19 cellular contexts compared by ENCODE assay signal in genomic region chr2:128625966-128626757, GRCh38.
DNase-seq lines count a peak whose midpoint lies in the region; ATAC-seq and TF ChIP-seq lines count a peak whose summit lies in the region.
"Had no signal": no experiment of that assay in that cellular context is flagged by ENCODE, and none has a peak within 500 bp of the region (broad histone marks: within the 10 kb centered on the region; RNA-seq: fewer than 3 reads in every experiment).

No MANE protein-coding gene starts in this region.

- in situ Hi-C loops in IMR-90 (cut with MboI; ENCODE audit: low sequenced_read_pairs) = loop anchor here (10.0 kb wide), 1 partner anchor 301 kb away; no protein-coding TSS in a partner anchor

- no peak overlapping the region; the same call in 1 of the 2 replicates for H3K4ac ChIP-seq in IMR-90 (ENCODE audit: low read depth, low read length)

- H3K9me3 ChIP-seq in IMR-90 (ENCODE audit: control insufficient read depth, insufficient read depth, low read length) = no peaks in the 10 kb centered on the region
- H3K9me3 ChIP-seq in testis = no peaks in the 10 kb centered on the region
- no peaks in the 10 kb centered on the region for H3K9me3 ChIP-seq in endodermal cell (ENCODE audit: control insufficient read depth, low read length)
- H3K9me3 ChIP-seq: SK-N-SH had no signal

- H3K14ac ChIP-seq in IMR-90 (replicated peaks; ENCODE audit: low read depth, low read length) = no peak overlapping the region

- H3K27ac ChIP-seq in IMR-90 (ENCODE audit: insufficient read depth, low read length) = no peak overlapping the region
- H3K27ac ChIP-seq in testis = no peak overlapping the region
- no peak overlapping the region for H3K27ac ChIP-seq in endodermal cell (ENCODE audit: low read depth, low read length)

- H3K4me3 ChIP-seq in H7 (ENCODE audit: insufficient read depth, low read depth, low read length) (no peak overlapping the region), IMR-90 (ENCODE audit: insufficient read depth, low read depth, low read length) (no peak overlapping the region), testis (no peak overlapping the region), endodermal cell (ENCODE audit: low read length) (no peak overlapping the region)
- H3K4me3 ChIP-seq: GM23338 had no signal

- H3K4me1 ChIP-seq in IMR-90 (ENCODE audit: control insufficient read depth, insufficient read depth, low read length) = peaks cover 31% of the 10 kb centered on the region
- H3K4me1 ChIP-seq in testis = no peaks in the 10 kb centered on the region
- peaks cover 8% of the 10 kb centered on the region for H3K4me1 ChIP-seq in endodermal cell (ENCODE audit: control insufficient read depth, insufficient read depth, low read length)

- H3K27me3 Mint-ChIP-seq in nephron (ENCODE audit: low read depth) (peaks cover 32% of the 10 kb centered on the region), endodermal cell (ENCODE audit: insufficient read depth) (peaks cover 11% of the 10 kb centered on the region)
- H3K27me3 Mint-ChIP-seq: CD4-positive, alpha-beta T cell had no signal

- H3K4me2 ChIP-seq in IMR-90 (ENCODE audit: low read depth, low read length) = no peak overlapping the region
- H3K4me2 ChIP-seq: GM23338, SK-N-SH had no signal

- H3K27me3 ChIP-seq in H7 (ENCODE audit: control insufficient read depth, insufficient read depth, low read length) (no peaks in the 10 kb centered on the region), IMR-90 (ENCODE audit: control insufficient read depth, insufficient read depth, low read length) (peaks cover 3% of the 10 kb centered on the region), testis (no peaks in the 10 kb centered on the region), endodermal cell (ENCODE audit: control insufficient read depth, insufficient read depth, low read length, poor library complexity, severe bottlenecking) (no peaks in the 10 kb centered on the region)

- no peak overlapping the region for H3K56ac ChIP-seq in IMR-90 (ENCODE audit: extremely low read depth, insufficient read depth, low read length)

- TF ChIP-seq POLR2A in IMR-90 (IDR thresholded peaks at IDR 0.05; ENCODE audit: low read depth, low read length) = no peak
- TF ChIP-seq POLR2A in testis (IDR thresholded peaks at IDR 0.05) = no peak

- H2AK5ac ChIP-seq in IMR-90 (ENCODE audit: low read depth, low read length) = peak overlapping the region; percentile 40; the same call in 1 of the 2 replicates

- no peaks in the 10 kb centered on the region for H3K36me3 Mint-ChIP-seq in nephron (ENCODE audit: low read depth)
- H3K36me3 Mint-ChIP-seq in endodermal cell (ENCODE audit: low read depth) = no peaks in the 10 kb centered on the region

- H3K36me3 ChIP-seq in H7 (replicated peaks; ENCODE audit: control insufficient read depth, insufficient read depth, low read length) (no peaks in the 10 kb centered on the region), IMR-90 (ENCODE audit: control insufficient read depth, insufficient read depth, low read length) (no peaks in the 10 kb centered on the region), testis (ENCODE audit: low read depth, missing control alignments) (no peaks in the 10 kb centered on the region), endodermal cell (ENCODE audit: control insufficient read depth, insufficient read depth, low read length) (no peaks in the 10 kb centered on the region)

- H2BK5ac ChIP-seq in IMR-90 (ENCODE audit: low read depth, low read length, poor library complexity, severe bottlenecking) = no peak overlapping the region

- H4K5ac ChIP-seq in IMR-90 (ENCODE audit: low read depth, low read length) = no peak overlapping the region

- H3K79me1 ChIP-seq in IMR-90 (ENCODE audit: low read depth in 1 of 2, low read length in 2 of 2) = no peaks in the 10 kb centered on the region

- peak overlapping the region; percentile 9; the same call in 1 of the 2 replicates for H4K91ac ChIP-seq in IMR-90 (ENCODE audit: insufficient read depth, low read depth, low read length)

- no peak overlapping the region for H3K18ac ChIP-seq in IMR-90 (ENCODE audit: low read depth, low read length)

- no peak overlapping the region for H3K23ac ChIP-seq in IMR-90 (ENCODE audit: low read depth, low read length)

- DNase-seq in H7 (peak; percentile 39), IMR-90 (no peak), sciatic nerve (ENCODE audit: low spot score) (peak; percentile 27), testis (no peak), endodermal cell (no peak), NCI-H1417 (lab: John Stamatoyannopoulos, UW) (no peak)
- DNase-seq: Calu3; CD4-positive, alpha-beta T cell; DMS79; NCI-H1048; NCI-H146; NCI-H2081 treated with DMSO at 0.1 percent for 48 hours; NCI-H345; NCI-H526; Right ventricle myocardium superior; SK-N-SH had no signal

- H3K27ac Mint-ChIP-seq in nephron = peak overlapping the region; percentile 53 to 76 (median 63)
- H3K27ac Mint-ChIP-seq in endodermal cell = no peak overlapping the region
- H3K27ac Mint-ChIP-seq: B cell; CD4-positive, alpha-beta T cell; GM23338 had no signal

- no peak overlapping the region for H2BK15ac ChIP-seq in IMR-90 (ENCODE audit: low read depth, low read length)

- H2AK9ac ChIP-seq in IMR-90 (replicated peaks; ENCODE audit: low read depth, low read length, poor library complexity) = no peak overlapping the region

- no peak for ATAC-seq in IMR-90 (ENCODE audit: low read depth)
- no peak for ATAC-seq in sciatic nerve
- ATAC-seq: GM23338 had no signal

- H3K4me3 Mint-ChIP-seq in nephron = no peak overlapping the region
- no peak overlapping the region for H3K4me3 Mint-ChIP-seq in endodermal cell
- H3K4me3 Mint-ChIP-seq: B cell; CD4-positive, alpha-beta T cell; GM23338 had no signal

- H3K9ac ChIP-seq in IMR-90 (ENCODE audit: low read depth, low read length) = no peak overlapping the region
- no peak overlapping the region for H3K9ac ChIP-seq in endodermal cell (ENCODE audit: extremely low read depth, low read length, poor library complexity, severe bottlenecking)
- H3K9ac ChIP-seq: SK-N-SH had no signal

- 0 out of 2 replicates have a peak overlapping the region, but pooled peaks have one; percentile 18 for H2BK120ac ChIP-seq in IMR-90 (ENCODE audit: low read depth, low read length)

- intact Hi-C loops in IMR-90 (cut with micrococcal nuclease) (no loop called here), sciatic nerve (cut with DNase I) (no loop called here), testis (cut with DNase I; ENCODE audit: low total_unique reads) (no loop called here)

- no peak overlapping the region for H4K8ac ChIP-seq in IMR-90 (ENCODE audit: low read depth in 2 of 2, low read length in 2 of 2)

- TF ChIP-seq CTCF in IMR-90 (conservative IDR thresholded peaks at IDR 0.05; ENCODE audit: low read depth, low read length) (no peak), nephron (IDR thresholded peaks at IDR 0.05; ENCODE audit: unreplicated experiment in 3 of 3) (no peak), testis (IDR thresholded peaks at IDR 0.05) (no peak), endodermal cell (conservative IDR thresholded peaks at IDR 0.05) (no peak)

- H3K9me3 Mint-ChIP-seq in nephron = no peaks in the 10 kb centered on the region
- no peaks in the 10 kb centered on the region for H3K9me3 Mint-ChIP-seq in endodermal cell
- H3K9me3 Mint-ChIP-seq: CD4-positive, alpha-beta T cell had no signal

- no peak for TF ChIP-seq RAD21 in IMR-90 (IDR thresholded peaks at IDR 0.05; ENCODE audit: low read length)

- dilution Hi-C loops in IMR-90 (cut with HindIII; ENCODE audit: low sequenced_read_pairs, unreplicated experiment) = no loop called here

- WGBS in IMR-90 (ENCODE audit: extremely low coverage in 2 of 2, insufficient read length in 1 of 2), 2 experiments = 100% methylated on average over 2 of the region's 12 CpGs; no CpG with 5 or more reads in 1 of the 2 experiments
- 86 to 89% methylated on average over 12 of the region's 12 CpGs for WGBS in testis, 2 donors
- WGBS in endodermal cell (ENCODE audit: insufficient coverage in 1 of 2, insufficient read length in 1 of 2), 2 experiments = 87 to 90% methylated on average over 8 to 12 of the region's 12 CpGs

- no peak overlapping the region for H2BK20ac ChIP-seq in IMR-90 (ENCODE audit: low read depth, low read length)

- BruUV-seq in IMR-90 (replicated peaks; lab: Mats Ljungman, UMichigan) = no TSS peak

- H2AFZ ChIP-seq in IMR-90 (replicated peaks; ENCODE audit: low read length, poor library complexity) = no peak overlapping the region
- H2AFZ ChIP-seq: GM23338 had no signal

- no peaks in the 10 kb centered on the region for H4K20me1 ChIP-seq in IMR-90 (ENCODE audit: insufficient read depth, low read length)

- peaks cover 25% of the 10 kb centered on the region for H3K9me1 ChIP-seq in IMR-90 (ENCODE audit: insufficient read depth, low read length)

- peaks cover 39% of the 10 kb centered on the region for H3K4me1 Mint-ChIP-seq in nephron
- peaks cover 13% of the 10 kb centered on the region for H3K4me1 Mint-ChIP-seq in endodermal cell
- H3K4me1 Mint-ChIP-seq: B cell had no signal

- POLR2A ChIA-PET in IMR-90 (lab: Charles Lee; ENCODE audit: unreplicated experiment) = no interaction called here

- CTCF ChIA-PET in IMR-90 (lab: Yijun Ruan, JAX) = no interaction called here

TF ChIP-seq in IMR-90, 13 proteins besides CTCF, POLR2A, EP300 and RAD21:
- TF ChIP-seq ELK1 (IDR thresholded peaks at IDR 0.05; ENCODE audit: borderline replicate concordance, low read depth, low read length) (no peak), MAFK (IDR thresholded peaks at IDR 0.05; ENCODE audit: low read depth, low read length) (no peak)

Comparison
In these comparisons a context has a peak if more than half of its experiments do, and no peak if none do; other contexts are left out.
1. DNase-seq: peak in H7 (single experiment) and sciatic nerve (single experiment); none in IMR-90 (single experiment), testis (single experiment), endodermal cell (single experiment) and NCI-H1417 (0 of 3).